1 cellular context compared by ENCODE assay signal in genomic region chr12:57446292-57446960, GRCh38.
TF ChIP-seq lines count a peak whose summit lies in the region.

No MANE protein-coding gene starts in this region.

TF ChIP-seq in endothelial cell of umbilical vein, 7 proteins besides CTCF, POLR2A, EP300 and RAD21 (continued from another document):
- TF ChIP-seq MYC (IDR thresholded peaks at IDR 0.05; ENCODE audit: low read depth, low read length) (no peak), FOS (IDR thresholded peaks at IDR 0.05; ENCODE audit: borderline replicate concordance, insufficient read depth, low read length) (no peak), MAX (IDR thresholded peaks at IDR 0.05; ENCODE audit: insufficient read depth, insufficient read length) (no peak)
